In the genomic region with DNA sequence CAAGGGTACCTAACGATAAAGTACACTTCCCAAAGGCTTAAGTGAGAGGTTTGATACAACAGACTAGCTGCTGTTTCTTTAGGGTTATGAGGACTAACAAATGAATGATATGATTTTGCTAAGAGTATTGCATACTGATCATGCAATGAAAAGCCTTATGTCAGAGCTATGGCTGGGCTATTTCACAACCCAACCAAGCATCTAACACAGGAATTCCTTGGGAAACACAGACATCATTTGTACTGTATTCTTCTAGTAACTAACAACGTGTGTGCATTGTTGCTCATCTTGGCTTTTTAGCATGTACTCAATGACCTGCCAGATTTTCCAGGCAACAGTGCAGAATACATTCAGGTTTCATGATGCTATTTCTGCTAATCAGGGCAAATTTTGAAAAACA, we compare ENCODE assay signal across 1 cellular context.
TF ChIP-seq lines count a peak whose summit lies in the region.

No MANE protein-coding gene starts in this region.

TF ChIP-seq in SK-N-SH treated with all-trans-retinoic acid at 6 μM for 48 hours, 23 proteins besides CTCF, POLR2A, EP300 and RAD21 (continued from another document):
- TF ChIP-seq, protein P1, sequence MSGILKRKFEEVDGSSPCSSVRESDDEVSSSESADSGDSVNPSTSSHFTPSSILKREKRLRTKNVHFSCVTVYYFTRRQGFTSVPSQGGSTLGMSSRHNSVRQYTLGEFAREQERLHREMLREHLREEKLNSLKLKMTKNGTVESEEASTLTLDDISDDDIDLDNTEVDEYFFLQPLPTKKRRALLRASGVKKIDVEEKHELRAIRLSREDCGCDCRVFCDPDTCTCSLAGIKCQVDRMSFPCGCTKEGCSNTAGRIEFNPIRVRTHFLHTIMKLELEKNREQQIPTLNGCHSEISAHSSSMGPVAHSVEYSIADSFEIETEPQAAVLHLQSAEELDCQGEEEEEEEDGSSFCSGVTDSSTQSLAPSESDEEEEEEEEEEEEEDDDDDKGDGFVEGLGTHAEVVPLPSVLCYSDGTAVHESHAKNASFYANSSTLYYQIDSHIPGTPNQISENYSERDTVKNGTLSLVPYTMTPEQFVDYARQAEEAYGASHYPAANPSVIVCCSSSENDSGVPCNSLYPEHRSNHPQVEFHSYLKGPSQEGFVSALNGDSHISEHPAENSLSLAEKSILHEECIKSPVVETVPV (CRISPR knock-in tag; IDR thresholded peaks at IDR 0.05), result no peak
- no peak for TF ChIP-seq CSDC2 (CRISPR knock-in tag; IDR thresholded peaks at IDR 0.05)
- no peak for TF ChIP-seq ZNF8 (CRISPR knock-in tag; IDR thresholded peaks at IDR 0.05)
- TF ChIP-seq TCF4 (CRISPR knock-in tag; IDR thresholded peaks at IDR 0.05; ENCODE audit: borderline replicate concordance), result no peak
- TF ChIP-seq SNAI2 (CRISPR knock-in tag; IDR thresholded peaks at IDR 0.05), result no peak
- TF ChIP-seq, protein P2, sequence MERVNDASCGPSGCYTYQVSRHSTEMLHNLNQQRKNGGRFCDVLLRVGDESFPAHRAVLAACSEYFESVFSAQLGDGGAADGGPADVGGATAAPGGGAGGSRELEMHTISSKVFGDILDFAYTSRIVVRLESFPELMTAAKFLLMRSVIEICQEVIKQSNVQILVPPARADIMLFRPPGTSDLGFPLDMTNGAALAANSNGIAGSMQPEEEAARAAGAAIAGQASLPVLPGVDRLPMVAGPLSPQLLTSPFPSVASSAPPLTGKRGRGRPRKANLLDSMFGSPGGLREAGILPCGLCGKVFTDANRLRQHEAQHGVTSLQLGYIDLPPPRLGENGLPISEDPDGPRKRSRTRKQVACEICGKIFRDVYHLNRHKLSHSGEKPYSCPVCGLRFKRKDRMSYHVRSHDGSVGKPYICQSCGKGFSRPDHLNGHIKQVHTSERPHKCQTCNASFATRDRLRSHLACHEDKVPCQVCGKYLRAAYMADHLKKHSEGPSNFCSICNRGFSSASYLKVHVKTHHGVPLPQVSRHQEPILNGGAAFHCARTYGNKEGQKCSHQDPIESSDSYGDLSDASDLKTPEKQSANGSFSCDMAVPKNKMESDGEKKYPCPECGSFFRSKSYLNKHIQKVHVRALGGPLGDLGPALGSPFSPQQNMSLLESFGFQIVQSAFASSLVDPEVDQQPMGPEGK (CRISPR knock-in tag; IDR thresholded peaks at IDR 0.05; ENCODE audit: borderline replicate concordance), result no peak
- no peak for TF ChIP-seq ZC3H10 (CRISPR knock-in tag; IDR thresholded peaks at IDR 0.05)
- TF ChIP-seq OSR1 (CRISPR knock-in tag; IDR thresholded peaks at IDR 0.05), result no peak
